ENCODE assay signal across 1 cellular context in genomic region chr3:28978092-28978491, GRCh38.
TF ChIP-seq lines count a peak whose summit lies in the region.

No MANE protein-coding gene starts in this region.

TF ChIP-seq in SK-N-SH treated with all-trans-retinoic acid at 6 μM for 48 hours, 23 proteins besides CTCF, POLR2A, EP300 and RAD21 (continued from another document):
- TF ChIP-seq PATZ1 (CRISPR knock-in tag; IDR thresholded peaks at IDR 0.05; ENCODE audit: borderline replicate concordance) (no peak), ZFP30 (CRISPR knock-in tag; IDR thresholded peaks at IDR 0.05) (no peak)
